ENCODE assay signal across 8 cellular contexts in genomic region chr5:133051547-133052316, GRCh38. TPM values are rescaled to one million over a fixed set of nuclear protein-coding genes. Genes with fewer than 3 reads are reported as not detected.
DNase-seq lines count a peak whose midpoint lies in the region; ATAC-seq, FAIRE-seq and TF ChIP-seq lines count a peak whose summit lies in the region.

Gene HSPA4, plus strand, starts transcription at chr5:133052013. Its CDS starts 238 bp downstream, at chr5:133052251.

- no peaks in the 10 kb centered on the region for H3K27me3 ChIP-seq in adrenal gland
- H3K27me3 ChIP-seq in heart left ventricle, result no peaks in the 10 kb centered on the region

- H3K9me3 ChIP-seq in adrenal gland (replicated peaks in 1 of 3), result no peaks in the 10 kb centered on the region
- no peaks in the 10 kb centered on the region for H3K9me3 ChIP-seq in heart left ventricle

- no peaks in the 10 kb centered on the region for H3K9me3 Mint-ChIP-seq in type B pancreatic cell

- H3K4me1 ChIP-seq in adrenal gland (replicated peaks in 1 of 2) (peaks cover 10 to 54% of the 10 kb centered on the region in 2 donors), heart left ventricle (peaks cover 5 to 50% (median 40%) of the 10 kb centered on the region in 12 donors)

- no peaks in the 10 kb centered on the region for H3K27me3 Mint-ChIP-seq in type B pancreatic cell

- no peaks in the 10 kb centered on the region for H3K36me3 ChIP-seq in adrenal gland (replicated peaks in 1 of 2)
- H3K36me3 ChIP-seq in heart left ventricle, result peaks cover 0 to 4% (median 0%) of the 10 kb centered on the region in 9 donors

- 0 to 1% (median 0%) methylated on average over 7 to 68 of the region's 68 CpGs for WGBS in adrenal gland, 4 donors
- WGBS in heart left ventricle, 4 donors, result 0 to 2% (median 1%) methylated on average over 44 to 68 of the region's 68 CpGs

- peak; percentile 93 for FAIRE-seq in GM12892 (lab: Jason Lieb, UNC)

- peak within 1 kb of the TSS; percentile 91 for H3K4me3 Mint-ChIP-seq in type B pancreatic cell

- ATAC-seq in HG02852 (IDR thresholded peaks at IDR 0.05; ENCODE audit: unreplicated experiment) (peak; percentile 76), heart left ventricle (peak; percentile 87 to 95 (median 92))

- H3K36me3 Mint-ChIP-seq in type B pancreatic cell, result peaks cover 6% of the 10 kb centered on the region

- DNase-seq in GM12892 (ENCODE audit: insufficient read length) (peak; percentile 91), NCI-H146 (lab: John Stamatoyannopoulos, UW) (peak; percentile 97), T-helper 1 cell (peak; percentile 94 to 98 (median 97)), adrenal gland (peak; percentile 97 to 99 (median 99)), heart left ventricle (peak; percentile 97 to 98 (median 98)), pons (ENCODE audit: low spot score) (peak; percentile 98), type B pancreatic cell (ENCODE audit: extremely low spot score, unreplicated experiment) (peak; percentile 97)

- H3K27ac Mint-ChIP-seq in type B pancreatic cell, result peak within 1 kb of the TSS; percentile 99

- intact Hi-C loops in adrenal gland (cut with DNase I) (loop anchor here (10.0 kb wide), 1 partner anchor 87 kb away; the partner anchor contains the start of gene AFF4 (in 2 of the 2)), heart left ventricle (cut with DNase I) (loop anchor here in 5 of 10 donors (1.0 to 10.0 kb wide), 6 partner anchors 25 to 187 kb away; partner anchors contain the start of genes AFF4 (in 5 of the 5), ZCCHC10 (in 2 of the 5), GDF9 (in 1 of the 5) and UQCRQ (in 1 of the 5))

- peak in 2 of 6 experiments; percentile 14 to 18 for TF ChIP-seq CTCF in adrenal gland (IDR thresholded peaks at IDR 0.05)
- TF ChIP-seq CTCF in heart left ventricle (IDR thresholded peaks at IDR 0.05), result no peak
- no peak for TF ChIP-seq CTCF in type B pancreatic cell (conservative IDR thresholded peaks at IDR 0.05)

- H3K4me1 Mint-ChIP-seq in type B pancreatic cell (ENCODE audit: unreplicated experiment), result peaks cover 36% of the 10 kb centered on the region

- TF ChIP-seq POLR2A in GM12892 (IDR thresholded peaks at IDR 0.05; ENCODE audit: low read depth, low read length), result peak; percentile 97
- peak; percentile 95 to 98 for TF ChIP-seq POLR2A in adrenal gland (IDR thresholded peaks at IDR 0.05)
- peak; percentile 82 to 96 for TF ChIP-seq POLR2A in heart left ventricle (IDR thresholded peaks at IDR 0.05)

- peak within 1 kb of the TSS; percentile 94 to 100 (median 97) for H3K27ac ChIP-seq in adrenal gland
- peak within 1 kb of the TSS; percentile 87 to 99 (median 97) for H3K27ac ChIP-seq in heart left ventricle

- H3K4me3 ChIP-seq in adrenal gland (peak within 1 kb of the TSS; percentile 43 to 93 (median 78)), heart left ventricle (peak within 1 kb of the TSS; percentile 54 to 99 (median 80))

RNA-seq across cellular contexts. Expression of gene HSPA4, which starts in this region (rescaled TPM):
- 68.6 TPM for polyA plus RNA-seq in GM12892 (2012; ENCODE audit: missing spikeins)
- total RNA-seq in adrenal gland (100 to 1,000 TPM in 1 of 8 donors, 10 to 100 TPM in 7; 48.0 to 141 (median 75.0) TPM), heart left ventricle (100 to 1,000 TPM in 4 of 9 donors, 10 to 100 TPM in 5; 57.5 to 132 (median 98.5) TPM), type B pancreatic cell (ENCODE audit: low replicate concordance) (134 and 140 TPM in 2 replicates)
- polyA plus RNA-seq in adrenal gland (100 to 1,000 TPM; 123 to 207 (median 159) TPM), heart left ventricle (100 to 1,000 TPM in 1 of 2 donors, 10 to 100 TPM in 1; 62.0 to 105 TPM)

Comparison
In these comparisons a context has a peak if more than half of its experiments do, and no peak if none do; other contexts are left out.
1. Peak in every context shown above with its lines: DNase-seq, ATAC-seq, H3K4me3 ChIP-seq and H3K27ac ChIP-seq.